In the genomic region with DNA sequence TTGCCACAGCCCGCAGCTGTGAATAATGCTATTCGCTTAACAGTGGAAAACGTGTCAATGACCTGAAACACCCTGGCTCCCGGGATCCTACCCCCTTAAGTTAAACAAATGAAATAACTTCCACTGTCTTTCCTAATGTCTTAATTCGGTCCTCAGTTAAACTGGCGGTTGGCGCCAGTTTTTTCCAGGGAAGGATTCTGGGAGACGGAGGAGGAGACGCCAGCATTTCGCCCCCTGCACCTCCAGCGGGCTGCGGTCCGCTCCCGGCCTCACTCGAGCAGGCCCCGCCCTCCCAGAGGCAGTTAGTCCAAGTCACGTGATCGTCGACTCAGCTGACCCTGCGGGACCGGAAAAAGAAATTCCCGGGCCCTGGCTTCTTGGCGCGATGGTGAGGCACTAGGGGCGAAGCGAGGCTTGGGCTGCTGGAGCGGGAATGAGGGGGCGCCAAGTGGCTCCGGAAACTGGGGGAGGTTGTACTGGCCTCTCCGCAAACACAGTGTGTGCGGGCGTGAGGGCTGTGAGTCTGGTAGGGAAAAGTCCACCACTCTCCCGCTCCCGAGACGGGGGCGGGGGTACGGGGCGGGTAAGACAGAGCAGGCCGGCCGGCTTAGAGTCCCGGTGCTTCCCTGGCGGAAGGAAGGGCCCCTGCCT, we compare ENCODE assay signal across 1 cellular context.
TF ChIP-seq lines count a peak whose summit lies in the region.

Gene COMMD4, plus strand, starts transcription at position 359 of the 651 bp plus-strand sequence. Its CDS starts 27 bp downstream, at position 386.

TF ChIP-seq in SK-N-SH, 30 proteins besides CTCF, POLR2A, EP300 and RAD21 (continued from another document):
- TF ChIP-seq, protein P1, sequence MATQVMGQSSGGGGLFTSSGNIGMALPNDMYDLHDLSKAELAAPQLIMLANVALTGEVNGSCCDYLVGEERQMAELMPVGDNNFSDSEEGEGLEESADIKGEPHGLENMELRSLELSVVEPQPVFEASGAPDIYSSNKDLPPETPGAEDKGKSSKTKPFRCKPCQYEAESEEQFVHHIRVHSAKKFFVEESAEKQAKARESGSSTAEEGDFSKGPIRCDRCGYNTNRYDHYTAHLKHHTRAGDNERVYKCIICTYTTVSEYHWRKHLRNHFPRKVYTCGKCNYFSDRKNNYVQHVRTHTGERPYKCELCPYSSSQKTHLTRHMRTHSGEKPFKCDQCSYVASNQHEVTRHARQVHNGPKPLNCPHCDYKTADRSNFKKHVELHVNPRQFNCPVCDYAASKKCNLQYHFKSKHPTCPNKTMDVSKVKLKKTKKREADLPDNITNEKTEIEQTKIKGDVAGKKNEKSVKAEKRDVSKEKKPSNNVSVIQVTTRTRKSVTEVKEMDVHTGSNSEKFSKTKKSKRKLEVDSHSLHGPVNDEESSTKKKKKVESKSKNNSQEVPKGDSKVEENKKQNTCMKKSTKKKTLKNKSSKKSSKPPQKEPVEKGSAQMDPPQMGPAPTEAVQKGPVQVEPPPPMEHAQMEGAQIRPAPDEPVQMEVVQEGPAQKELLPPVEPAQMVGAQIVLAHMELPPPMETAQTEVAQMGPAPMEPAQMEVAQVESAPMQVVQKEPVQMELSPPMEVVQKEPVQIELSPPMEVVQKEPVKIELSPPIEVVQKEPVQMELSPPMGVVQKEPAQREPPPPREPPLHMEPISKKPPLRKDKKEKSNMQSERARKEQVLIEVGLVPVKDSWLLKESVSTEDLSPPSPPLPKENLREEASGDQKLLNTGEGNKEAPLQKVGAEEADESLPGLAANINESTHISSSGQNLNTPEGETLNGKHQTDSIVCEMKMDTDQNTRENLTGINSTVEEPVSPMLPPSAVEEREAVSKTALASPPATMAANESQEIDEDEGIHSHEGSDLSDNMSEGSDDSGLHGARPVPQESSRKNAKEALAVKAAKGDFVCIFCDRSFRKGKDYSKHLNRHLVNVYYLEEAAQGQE (IDR thresholded peaks at IDR 0.05; ENCODE audit: low read depth, low read length) = peak; percentile 21; the same call in 1 of the 2 replicates
- TF ChIP-seq, protein P2, sequence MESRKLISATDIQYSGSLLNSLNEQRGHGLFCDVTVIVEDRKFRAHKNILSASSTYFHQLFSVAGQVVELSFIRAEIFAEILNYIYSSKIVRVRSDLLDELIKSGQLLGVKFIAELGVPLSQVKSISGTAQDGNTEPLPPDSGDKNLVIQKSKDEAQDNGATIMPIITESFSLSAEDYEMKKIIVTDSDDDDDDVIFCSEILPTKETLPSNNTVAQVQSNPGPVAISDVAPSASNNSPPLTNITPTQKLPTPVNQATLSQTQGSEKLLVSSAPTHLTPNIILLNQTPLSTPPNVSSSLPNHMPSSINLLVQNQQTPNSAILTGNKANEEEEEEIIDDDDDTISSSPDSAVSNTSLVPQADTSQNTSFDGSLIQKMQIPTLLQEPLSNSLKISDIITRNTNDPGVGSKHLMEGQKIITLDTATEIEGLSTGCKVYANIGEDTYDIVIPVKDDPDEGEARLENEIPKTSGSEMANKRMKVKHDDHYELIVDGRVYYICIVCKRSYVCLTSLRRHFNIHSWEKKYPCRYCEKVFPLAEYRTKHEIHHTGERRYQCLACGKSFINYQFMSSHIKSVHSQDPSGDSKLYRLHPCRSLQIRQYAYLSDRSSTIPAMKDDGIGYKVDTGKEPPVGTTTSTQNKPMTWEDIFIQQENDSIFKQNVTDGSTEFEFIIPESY (IDR thresholded peaks at IDR 0.05; ENCODE audit: borderline replicate concordance, low read depth) = no peak
- peak; percentile 23; the same call in 1 of the 2 replicates for TF ChIP-seq TCF12 (IDR thresholded peaks at IDR 0.05)
- TF ChIP-seq NRF1 (IDR thresholded peaks at IDR 0.05; ENCODE audit: low read depth, low read length) = no peak
- TF ChIP-seq TAF1 (IDR thresholded peaks at IDR 0.05; ENCODE audit: borderline replicate concordance, low read depth, low read length) = peak; percentile 53; the same call in 1 of the 2 replicates
- TF ChIP-seq MAX (IDR thresholded peaks at IDR 0.05; ENCODE audit: low read depth) = peak; percentile 93
- TF ChIP-seq, protein P3, sequence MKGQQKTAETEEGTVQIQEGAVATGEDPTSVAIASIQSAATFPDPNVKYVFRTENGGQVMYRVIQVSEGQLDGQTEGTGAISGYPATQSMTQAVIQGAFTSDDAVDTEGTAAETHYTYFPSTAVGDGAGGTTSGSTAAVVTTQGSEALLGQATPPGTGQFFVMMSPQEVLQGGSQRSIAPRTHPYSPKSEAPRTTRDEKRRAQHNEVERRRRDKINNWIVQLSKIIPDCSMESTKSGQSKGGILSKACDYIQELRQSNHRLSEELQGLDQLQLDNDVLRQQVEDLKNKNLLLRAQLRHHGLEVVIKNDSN (IDR thresholded peaks at IDR 0.05; ENCODE audit: borderline replicate concordance, low read depth) = peak; percentile 99
- no peak for TF ChIP-seq RFX5 (IDR thresholded peaks at IDR 0.05; ENCODE audit: low read length)
- TF ChIP-seq YY1 (IDR thresholded peaks at IDR 0.05; ENCODE audit: low read depth) = peak; percentile 49; the same call in 1 of the 2 replicates
- TF ChIP-seq POLR2AphosphoS5 (IDR thresholded peaks at IDR 0.05; ENCODE audit: low read depth, low read length) = peak; percentile 86
- TF ChIP-seq EZH2phosphoT487 (IDR thresholded peaks at IDR 0.05; ENCODE audit: borderline replicate concordance, low read depth) = no peak
- peak; percentile 42; the same call in 1 of the 2 replicates for TF ChIP-seq NFIC (IDR thresholded peaks at IDR 0.05; ENCODE audit: borderline replicate concordance)
- peak; percentile 81 for TF ChIP-seq CHD2 (IDR thresholded peaks at IDR 0.05; ENCODE audit: low read length, partially characterized antibody)
- no peak for TF ChIP-seq IRF3 (IDR thresholded peaks at IDR 0.05; ENCODE audit: low read depth, low read length)
- peak; percentile 89 for TF ChIP-seq SIN3A (IDR thresholded peaks at IDR 0.05; ENCODE audit: borderline replicate concordance, low read depth, low read length)
